8 cellular contexts compared by ENCODE assay signal in genomic region chr3:191328383-191328962, GRCh38. TPM values are rescaled to one million over a fixed set of nuclear protein-coding genes. Genes with fewer than 3 reads are reported as not detected.
DNase-seq lines count a peak whose midpoint lies in the region; ATAC-seq and TF ChIP-seq lines count a peak whose summit lies in the region.

No MANE protein-coding gene starts in this region.

- H3K27ac ChIP-seq in heart left ventricle: peak overlapping the region; percentile 92 to 98 (median 96)

- H3K9ac ChIP-seq in skeletal muscle satellite cell (ENCODE audit: low read depth, low read length): peak overlapping the region; percentile 98

- peak; percentile 8 to 28 (median 10) for ATAC-seq in heart left ventricle
- no peak for ATAC-seq in HG02623 (IDR thresholded peaks at IDR 0.05; ENCODE audit: unreplicated experiment)

- DNase-seq in NCI-H146 (lab: John Stamatoyannopoulos, UW) (peak; percentile 55), NCI-H146 treated with DMSO at 0.1 percent for 48 hours (lab: John Stamatoyannopoulos, UW; ENCODE audit: unreplicated experiment) (no peak), heart left ventricle (no peak), SHP77 treated with DMSO at 0.1 percent for 48 hours (lab: John Stamatoyannopoulos, UW) (no peak)
- DNase-seq in stimulated activated CD4-positive, alpha-beta T cell treated with anti-CD3 and anti-CD28 coated beads, Interleukin-15, amount 100 ng/mL, for 24 hours: no peak

- intact Hi-C loops in heart left ventricle (cut with DNase I): loop anchor here in 5 of 10 donors (5.0 to 10.0 kb wide), 6 partner anchors 36 to 84 kb away; no protein-coding TSS in a partner anchor

- no peaks in the 10 kb centered on the region for H3K27me3 ChIP-seq in heart left ventricle
- H3K27me3 ChIP-seq in skeletal muscle satellite cell (ENCODE audit: control insufficient read depth, insufficient read depth, low read length): no peaks in the 10 kb centered on the region

- H3K9me3 ChIP-seq in heart left ventricle: no peaks in the 10 kb centered on the region
- H3K9me3 ChIP-seq in skeletal muscle satellite cell (replicated peaks; ENCODE audit: low read length): no peaks in the 10 kb centered on the region

- no peak for TF ChIP-seq POLR2A in heart left ventricle (IDR thresholded peaks at IDR 0.05)

- TF ChIP-seq CTCF in WI38 (IDR thresholded peaks at IDR 0.05; ENCODE audit: low read depth, low read length): no peak
- no peak for TF ChIP-seq CTCF in heart left ventricle (IDR thresholded peaks at IDR 0.05)

- WGBS in heart left ventricle, 4 donors: 42 to 53% (median 48%) methylated on average over 9 of the region's 9 CpGs

- H3K36me3 ChIP-seq in heart left ventricle (no peaks in the 10 kb centered on the region), skeletal muscle satellite cell (ENCODE audit: insufficient read depth, low read length) (no peaks in the 10 kb centered on the region)

- peak overlapping the region; percentile 83 for H3K4me2 ChIP-seq in skeletal muscle satellite cell (ENCODE audit: low read length)

- H3K4me3 ChIP-seq in WI38 (ENCODE audit: low read depth, low read length) (peak overlapping the region; percentile 75), heart left ventricle (peak overlapping the region; percentile 72 to 99 (median 93)), skeletal muscle satellite cell (ENCODE audit: low read length) (peak overlapping the region; percentile 93)

- H3K4me1 ChIP-seq in heart left ventricle: peaks cover 7 to 43% (median 28%) of the 10 kb centered on the region in 12 donors
- H3K4me1 ChIP-seq in skeletal muscle satellite cell (ENCODE audit: control insufficient read depth, insufficient read depth, low read length): peaks cover 28% of the 10 kb centered on the region

RNA-seq across cellular contexts. Expression of gene CCDC50, which starts 0.7 kb away (rescaled TPM):
- total RNA-seq in heart left ventricle: 10 to 100 TPM; 42.9 to 75.7 (median 57.1) TPM
- 10 to 100 TPM; 16.1 to 49.5 TPM for polyA plus RNA-seq in heart left ventricle
- total RNA-seq in skeletal muscle satellite cell (2012; rRNA removed): 62.0 and 63.9 TPM in 2 replicates

RNA-seq across cellular contexts. Expression of gene UTS2B, which starts 1.9 kb away (rescaled TPM):
- total RNA-seq in heart left ventricle: 1 to 10 TPM in 1 of 9 donors, under 1 TPM in 1, not detected in 7; 0.43 to 1.1 TPM
- polyA plus RNA-seq in heart left ventricle: under 1 TPM in 1 of 2 donors, not detected in 1; 0.17 TPM
- 0.22 and 0.25 TPM in 2 replicates for total RNA-seq in skeletal muscle satellite cell (2012; rRNA removed)
